In genomic region chr9:91420471-91421021, GRCh38 we compare ENCODE assay signal across 10 cellular contexts. TPM values are rescaled to one million over a fixed set of nuclear protein-coding genes. Genes with fewer than 3 reads are reported as not detected.
DNase-seq lines count a peak whose midpoint lies in the region; ATAC-seq, FAIRE-seq and TF ChIP-seq lines count a peak whose summit lies in the region.
"Had no signal": no experiment of that assay in that cellular context is flagged by ENCODE, and none has a peak within 500 bp of the region (broad histone marks: within the 10 kb centered on the region; RNA-seq: fewer than 3 reads in every experiment).

No MANE protein-coding gene starts in this region.

- peaks cover 34 to 55% of the 10 kb centered on the region in 2 donors for H3K36me3 Mint-ChIP-seq in activated T-cell treated with anti-CD3 and anti-CD28 coated beads, Interleukin-2, amount 50 U/mL, for 72 hours (ENCODE audit: insufficient read depth in 2 of 2)
- no peaks in the 10 kb centered on the region for H3K36me3 Mint-ChIP-seq in type B pancreatic cell

- peak overlapping the region; percentile 99 for H3K27ac Mint-ChIP-seq in activated T-cell treated with anti-CD3 and anti-CD28 coated beads, Interleukin-2, amount 50 U/mL, for 72 hours
- H3K27ac Mint-ChIP-seq in type B pancreatic cell, result peak overlapping the region; percentile 90

- peak overlapping the region; percentile 100 for H3K9ac ChIP-seq in mesenchymal stem cell (ENCODE audit: low read length)

- peak overlapping the region in 1 of 2 experiments; percentile 93 for H2BK12ac ChIP-seq in mesenchymal stem cell (ENCODE audit: low read length in 2 of 2)

- no peak overlapping the region for H4K91ac ChIP-seq in mesenchymal stem cell (ENCODE audit: low read length)

- H3K27ac ChIP-seq in mesenchymal stem cell (ENCODE audit: low read length, poor library complexity, severe bottlenecking), result peak overlapping the region; percentile 53

- H3K9me3 ChIP-seq in mesenchymal stem cell (ENCODE audit: control insufficient read depth, low read length), result no peaks in the 10 kb centered on the region

- H3K14ac ChIP-seq in mesenchymal stem cell (ENCODE audit: low read length in 2 of 2), result peak overlapping the region in 1 of 2 experiments; percentile 18

- no peak for FAIRE-seq in bronchial epithelial cell (lab: Jason Lieb, UNC)
- FAIRE-seq: islet of Langerhans had no signal

- peaks cover 1% of the 10 kb centered on the region for H3K79me1 ChIP-seq in mesenchymal stem cell (replicated peaks; ENCODE audit: low read length, poor library complexity, severe bottlenecking)

- H3K4me3 Mint-ChIP-seq in activated T-cell treated with anti-CD3 and anti-CD28 coated beads, Interleukin-2, amount 50 U/mL, for 72 hours, result peak overlapping the region; percentile 98 to 99
- peak overlapping the region; percentile 86 for H3K4me3 Mint-ChIP-seq in type B pancreatic cell

- H2AFZ ChIP-seq in mesenchymal stem cell (ENCODE audit: low read depth, low read length), result no peak overlapping the region

- no peaks in the 10 kb centered on the region for H3K9me3 Mint-ChIP-seq in activated T-cell treated with anti-CD3 and anti-CD28 coated beads, Interleukin-2, amount 50 U/mL, for 72 hours
- H3K9me3 Mint-ChIP-seq in type B pancreatic cell, result no peaks in the 10 kb centered on the region

- H3K18ac ChIP-seq in mesenchymal stem cell (ENCODE audit: low read depth in 1 of 2, low read length in 2 of 2), result peak overlapping the region in 1 of 2 experiments; percentile 75

- peaks cover 62% of the 10 kb centered on the region for H3K4me1 Mint-ChIP-seq in activated T-cell treated with anti-CD3 and anti-CD28 coated beads, Interleukin-2, amount 50 U/mL, for 72 hours (ENCODE audit: low read depth)
- H3K4me1 Mint-ChIP-seq in type B pancreatic cell (ENCODE audit: unreplicated experiment), result peaks cover 32% of the 10 kb centered on the region

- H3K4me2 ChIP-seq in mesenchymal stem cell (ENCODE audit: low read length, poor library complexity, severe bottlenecking), result peak overlapping the region; percentile 87

- no peak overlapping the region for H2BK15ac ChIP-seq in mesenchymal stem cell (ENCODE audit: low read depth, poor library complexity, severe bottlenecking)

- H3K23ac ChIP-seq in mesenchymal stem cell (ENCODE audit: low read length in 2 of 2), result peak overlapping the region; percentile 14 to 37

- 67% methylated on average over 12 of the region's 12 CpGs for WGBS in mesenchymal stem cell

- H3K4ac ChIP-seq in mesenchymal stem cell (ENCODE audit: low read depth in 1 of 2, low read length in 2 of 2), result peak overlapping the region in 1 of 2 experiments; percentile 63

- H2AK5ac ChIP-seq in mesenchymal stem cell (ENCODE audit: low read length, severe bottlenecking), result peak overlapping the region; percentile 96

- TF ChIP-seq CTCF in bronchial epithelial cell (IDR thresholded peaks at IDR 0.05; ENCODE audit: insufficient read depth, low read length, severe bottlenecking) (no peak), type B pancreatic cell (conservative IDR thresholded peaks at IDR 0.05) (no peak)

- peak overlapping the region; percentile 79 for H3K4me3 ChIP-seq in bronchial epithelial cell (ENCODE audit: low read depth, low read length)
- H3K4me3 ChIP-seq in mesenchymal stem cell (ENCODE audit: insufficient read depth in 1 of 2, low read depth in 1 of 2, low read length in 2 of 2), result peak overlapping the region in 1 of 2 experiments; percentile 81

- no peak for ATAC-seq in activated T-cell treated with anti-CD3 and anti-CD28 coated beads, Interleukin-2, amount 50 U/mL, for 72 hours (replicated peaks in 1 of 2)
- no peak for ATAC-seq in HG03045 (IDR thresholded peaks at IDR 0.05; ENCODE audit: unreplicated experiment)

- H3K27me3 ChIP-seq in bronchial epithelial cell (ENCODE audit: control insufficient read depth, insufficient read depth, low read length), result no peaks in the 10 kb centered on the region
- no peaks in the 10 kb centered on the region for H3K27me3 ChIP-seq in mesenchymal stem cell (ENCODE audit: control insufficient read depth in 1 of 2, insufficient read depth in 1 of 2, low read length in 2 of 2)

- peak overlapping the region; percentile 95 for H2BK120ac ChIP-seq in mesenchymal stem cell (ENCODE audit: low read depth, low read length)

- no peaks in the 10 kb centered on the region for H3K36me3 ChIP-seq in bronchial epithelial cell (ENCODE audit: control insufficient read depth, insufficient read depth, low read length)
- no peaks in the 10 kb centered on the region for H3K36me3 ChIP-seq in mesenchymal stem cell (ENCODE audit: control insufficient read depth in 1 of 2, insufficient read depth in 2 of 2, low read depth in 1 of 2, low read length in 2 of 2)

- no peak overlapping the region for H2BK5ac ChIP-seq in mesenchymal stem cell (ENCODE audit: low read depth, low read length, poor library complexity, severe bottlenecking)

- no peak for DNase-seq in activated T-cell treated with anti-CD3 and anti-CD28 coated beads, Interleukin-2, amount 50 U/mL, for 72 hours
- DNase-seq in activated T-cell treated with anti-CD3 and anti-CD28 coated beads, Interleukin-2, amount 50 U/mL, for 48 hours, result no peak
- no peak for DNase-seq in bronchial epithelial cell (ENCODE audit: low read depth)
- peak; percentile 48 for DNase-seq in mesenchymal stem cell
- DNase-seq in type B pancreatic cell (ENCODE audit: extremely low spot score, unreplicated experiment), result no peak
- no peak for DNase-seq in cerebellar cortex (ENCODE audit: low spot score)
- DNase-seq in NCI-H748 treated with DMSO at 0.1 percent for 48 hours (lab: John Stamatoyannopoulos, UW), result no peak
- DNase-seq: SHP77 treated with DMSO at 0.1 percent for 48 hours had no signal

- peaks cover 14% of the 10 kb centered on the region for H3K4me1 ChIP-seq in mesenchymal stem cell (ENCODE audit: control insufficient read depth, insufficient read depth, low read depth, low read length)

- no peaks in the 10 kb centered on the region for H3K27me3 Mint-ChIP-seq in activated T-cell treated with anti-CD3 and anti-CD28 coated beads, Interleukin-2, amount 50 U/mL, for 72 hours (ENCODE audit: low read depth)
- peaks cover 11% of the 10 kb centered on the region for H3K27me3 Mint-ChIP-seq in type B pancreatic cell

- peak overlapping the region; percentile 90 for H4K8ac ChIP-seq in mesenchymal stem cell (ENCODE audit: low read length)

RNA-seq across cellular contexts. Expression of gene NFIL3, which starts 3.1 kb away (rescaled TPM):
- 100 to 1,000 TPM; 208 to 246 TPM for total RNA-seq in activated T-cell treated with anti-CD3 and anti-CD28 coated beads, Interleukin-2, amount 50 U/mL, for 72 hours
- total RNA-seq in bronchial epithelial cell, result 31.3 and 35.3 TPM in 2 replicates
- polyA plus RNA-seq in mesenchymal stem cell (2013, experiment 1 of 2), result 19.1 TPM
- polyA plus RNA-seq in mesenchymal stem cell (2013, experiment 2 of 2), result 19.4 TPM
- 30.4 and 71.1 TPM in 2 replicates for total RNA-seq in type B pancreatic cell (ENCODE audit: low replicate concordance)

RNA-seq across cellular contexts. Expression of gene AUH, which starts 58.8 kb away (rescaled TPM):
- total RNA-seq in activated T-cell treated with anti-CD3 and anti-CD28 coated beads, Interleukin-2, amount 50 U/mL, for 72 hours, result 10 to 100 TPM; 71.5 to 85.8 TPM
- total RNA-seq in bronchial epithelial cell, result 16.3 and 16.8 TPM in 2 replicates
- polyA plus RNA-seq in mesenchymal stem cell (2013, experiment 1 of 2), result 5.8 TPM
- polyA plus RNA-seq in mesenchymal stem cell (2013, experiment 2 of 2), result 6.0 TPM
- 25.0 and 25.9 TPM in 2 replicates for total RNA-seq in type B pancreatic cell (ENCODE audit: low replicate concordance)
